6 cellular contexts compared by ENCODE assay signal in genomic region chr15:40358492-40359353, GRCh38. TPM values are rescaled to one million over a fixed set of nuclear protein-coding genes. Genes with fewer than 3 reads are reported as not detected.
DNase-seq lines count a peak whose midpoint lies in the region; ATAC-seq lines count a peak whose summit lies in the region.

No MANE protein-coding gene starts in this region.

- H3K27ac Mint-ChIP-seq in activated naive CD4-positive, alpha-beta T cell treated with anti-CD3 and anti-CD28 coated beads, Interleukin-2, amount 10 ng/mL, durations not matched to agents 7 days and 5 days = no peak overlapping the region

- H3K36me3 ChIP-seq in ES-I3 (ENCODE audit: insufficient read depth, low read length) (no peaks in the 10 kb centered on the region), mesodermal cell (ENCODE audit: control insufficient read depth, insufficient read depth, low read length) (no peaks in the 10 kb centered on the region)

- H3K4me1 Mint-ChIP-seq in activated naive CD4-positive, alpha-beta T cell treated with anti-CD3 and anti-CD28 coated beads, Interleukin-2, amount 10 ng/mL, durations not matched to agents 7 days and 5 days = peaks cover 10% of the 10 kb centered on the region

- H3K9ac ChIP-seq in ES-I3 (ENCODE audit: low read depth, low read length) = peak overlapping the region; percentile 35; the same call in 1 of the 2 replicates

- CTCF ChIA-PET in activated naive CD4-positive, alpha-beta T cell treated with anti-CD3 and anti-CD28 coated beads, Interleukin-2, amount 10 ng/mL, durations not matched to agents 7 days and 5 days (lab: Charles Lee) = interaction anchor here (1.1 kb wide), 1 partner anchor 21 kb away, joined by 4 read pairs; no protein-coding TSS in a partner anchor

- H3K27me3 Mint-ChIP-seq in activated naive CD4-positive, alpha-beta T cell treated with anti-CD3 and anti-CD28 coated beads, Interleukin-2, amount 10 ng/mL, durations not matched to agents 7 days and 5 days = peaks cover 56% of the 10 kb centered on the region

- peak overlapping the region; percentile 43 for H3K4me3 ChIP-seq in mesodermal cell (ENCODE audit: extremely low read depth, insufficient read depth, low read length, poor library complexity, severe bottlenecking)

- DNase-seq in activated naive CD4-positive, alpha-beta T cell treated with anti-CD3 and anti-CD28 coated beads, Interleukin-2, amount 10 ng/mL, durations not matched to agents 7 days and 5 days = peak; percentile 56
- DNase-seq in NCI-H1048 (lab: John Stamatoyannopoulos, UW) = no peak
- DNase-seq in NCI-H2196 (lab: John Stamatoyannopoulos, UW; ENCODE audit: unreplicated experiment) = no peak

- H3K4me3 Mint-ChIP-seq in activated naive CD4-positive, alpha-beta T cell treated with anti-CD3 and anti-CD28 coated beads, Interleukin-2, amount 10 ng/mL, durations not matched to agents 7 days and 5 days = peak overlapping the region; percentile 71

- peak; percentile 17 for ATAC-seq in HG03108 (IDR thresholded peaks at IDR 0.05; ENCODE audit: unreplicated experiment)

- H3K36me3 Mint-ChIP-seq in activated naive CD4-positive, alpha-beta T cell treated with anti-CD3 and anti-CD28 coated beads, Interleukin-2, amount 10 ng/mL, durations not matched to agents 7 days and 5 days = no peaks in the 10 kb centered on the region

- H3K4me1 ChIP-seq in ES-I3 (ENCODE audit: insufficient read depth, low read length) = peaks cover 9% of the 10 kb centered on the region
- H3K4me1 ChIP-seq in mesodermal cell (ENCODE audit: control insufficient read depth, insufficient read depth, low read length, poor library complexity, severe bottlenecking) = peaks cover 5% of the 10 kb centered on the region

- H3K9me3 ChIP-seq in ES-I3 (ENCODE audit: control insufficient read depth, insufficient read depth, low read length) = no peaks in the 10 kb centered on the region
- H3K9me3 ChIP-seq in mesodermal cell (ENCODE audit: control insufficient read depth, low read length) = no peaks in the 10 kb centered on the region

- no peak overlapping the region for H3K27ac ChIP-seq in mesodermal cell (ENCODE audit: low read depth, low read length, severe bottlenecking)

- no peaks in the 10 kb centered on the region for H3K9me3 Mint-ChIP-seq in activated naive CD4-positive, alpha-beta T cell treated with anti-CD3 and anti-CD28 coated beads, Interleukin-2, amount 10 ng/mL, durations not matched to agents 7 days and 5 days

- WGBS in mesodermal cell (ENCODE audit: insufficient coverage in 2 of 2), 2 experiments = 12 to 13% methylated on average over 20 to 21 of the region's 31 CpGs

RNA-seq across cellular contexts. Expression of gene DISP2, which starts 0.7 kb away (rescaled TPM):
- polyA plus RNA-seq in mesodermal cell (2013, experiment 1 of 2) = 0.77 TPM
- 1.8 TPM for polyA plus RNA-seq in mesodermal cell (2013, experiment 2 of 2)

RNA-seq across cellular contexts. Expression of gene PHGR1, which starts 7.9 kb away (rescaled TPM):
- polyA plus RNA-seq in mesodermal cell (2013, experiment 1 of 2) = not detected
- polyA plus RNA-seq in mesodermal cell (2013, experiment 2 of 2) = not detected

RNA-seq across cellular contexts. Expression of gene CCDC9B, which starts 18.0 kb away (rescaled TPM):
- polyA plus RNA-seq in mesodermal cell (2013, experiment 1 of 2) = 0.48 TPM
- polyA plus RNA-seq in mesodermal cell (2013, experiment 2 of 2) = 0.46 TPM

RNA-seq across cellular contexts. Expression of gene KNSTRN, which starts 23.8 kb away (rescaled TPM):
- polyA plus RNA-seq in mesodermal cell (2013, experiment 1 of 2) = 55.3 TPM
- polyA plus RNA-seq in mesodermal cell (2013, experiment 2 of 2) = 68.6 TPM

RNA-seq across cellular contexts. Expression of gene INAFM2, which starts 35.2 kb away (rescaled TPM):
- polyA plus RNA-seq in mesodermal cell (2013, experiment 1 of 2) = 23.6 TPM
- 24.0 TPM for polyA plus RNA-seq in mesodermal cell (2013, experiment 2 of 2)
